8 cellular contexts compared by ENCODE assay signal in the genomic region with DNA sequence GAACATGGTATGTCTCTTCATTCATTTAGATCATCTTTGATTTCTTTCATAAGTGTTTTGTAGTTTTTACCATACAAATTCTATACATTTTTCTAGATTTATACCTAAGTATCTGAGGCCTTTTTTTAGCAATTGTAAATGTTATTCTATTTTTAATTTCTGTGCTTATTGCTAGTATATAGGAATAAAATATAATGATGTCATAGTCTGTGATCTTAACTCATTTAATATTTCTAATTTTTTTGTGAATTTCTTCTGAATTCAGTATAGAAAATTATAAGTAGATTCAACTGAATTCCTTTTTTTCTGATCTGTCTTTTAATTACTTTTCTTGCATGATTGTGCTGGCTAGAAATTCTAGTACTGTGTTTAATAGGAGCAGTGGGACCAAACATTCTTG.
"Had no signal": no experiment of that assay in that cellular context is flagged by ENCODE, and none has a peak within 500 bp of the region (broad histone marks: within the 10 kb centered on the region; RNA-seq: fewer than 3 reads in every experiment).

No MANE protein-coding gene starts in this region.

- DNase-seq: GDM1, GF-D8 had no signal

- H3K4me3 ChIP-seq: GM12878 had no signal

- ATAC-seq: GM12878 had no signal

- FAIRE-seq: G401.6, GM12878, GM12891, GM12892, GM18507, GM19239 had no signal
